Comparison of ENCODE assay signal across 1 cellular context in genomic region chr15:66692808-66693596, GRCh38.
TF ChIP-seq lines count a peak whose summit lies in the region.

No MANE protein-coding gene starts in this region.

TF ChIP-seq in HepG2, 621 proteins besides CTCF, POLR2A, EP300 and RAD21 (continued from another document):
- TF ChIP-seq, protein P1, sequence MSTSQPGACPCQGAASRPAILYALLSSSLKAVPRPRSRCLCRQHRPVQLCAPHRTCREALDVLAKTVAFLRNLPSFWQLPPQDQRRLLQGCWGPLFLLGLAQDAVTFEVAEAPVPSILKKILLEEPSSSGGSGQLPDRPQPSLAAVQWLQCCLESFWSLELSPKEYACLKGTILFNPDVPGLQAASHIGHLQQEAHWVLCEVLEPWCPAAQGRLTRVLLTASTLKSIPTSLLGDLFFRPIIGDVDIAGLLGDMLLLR (CRISPR knock-in tag; IDR thresholded peaks at IDR 0.05), result no peak
- TF ChIP-seq, protein P2, sequence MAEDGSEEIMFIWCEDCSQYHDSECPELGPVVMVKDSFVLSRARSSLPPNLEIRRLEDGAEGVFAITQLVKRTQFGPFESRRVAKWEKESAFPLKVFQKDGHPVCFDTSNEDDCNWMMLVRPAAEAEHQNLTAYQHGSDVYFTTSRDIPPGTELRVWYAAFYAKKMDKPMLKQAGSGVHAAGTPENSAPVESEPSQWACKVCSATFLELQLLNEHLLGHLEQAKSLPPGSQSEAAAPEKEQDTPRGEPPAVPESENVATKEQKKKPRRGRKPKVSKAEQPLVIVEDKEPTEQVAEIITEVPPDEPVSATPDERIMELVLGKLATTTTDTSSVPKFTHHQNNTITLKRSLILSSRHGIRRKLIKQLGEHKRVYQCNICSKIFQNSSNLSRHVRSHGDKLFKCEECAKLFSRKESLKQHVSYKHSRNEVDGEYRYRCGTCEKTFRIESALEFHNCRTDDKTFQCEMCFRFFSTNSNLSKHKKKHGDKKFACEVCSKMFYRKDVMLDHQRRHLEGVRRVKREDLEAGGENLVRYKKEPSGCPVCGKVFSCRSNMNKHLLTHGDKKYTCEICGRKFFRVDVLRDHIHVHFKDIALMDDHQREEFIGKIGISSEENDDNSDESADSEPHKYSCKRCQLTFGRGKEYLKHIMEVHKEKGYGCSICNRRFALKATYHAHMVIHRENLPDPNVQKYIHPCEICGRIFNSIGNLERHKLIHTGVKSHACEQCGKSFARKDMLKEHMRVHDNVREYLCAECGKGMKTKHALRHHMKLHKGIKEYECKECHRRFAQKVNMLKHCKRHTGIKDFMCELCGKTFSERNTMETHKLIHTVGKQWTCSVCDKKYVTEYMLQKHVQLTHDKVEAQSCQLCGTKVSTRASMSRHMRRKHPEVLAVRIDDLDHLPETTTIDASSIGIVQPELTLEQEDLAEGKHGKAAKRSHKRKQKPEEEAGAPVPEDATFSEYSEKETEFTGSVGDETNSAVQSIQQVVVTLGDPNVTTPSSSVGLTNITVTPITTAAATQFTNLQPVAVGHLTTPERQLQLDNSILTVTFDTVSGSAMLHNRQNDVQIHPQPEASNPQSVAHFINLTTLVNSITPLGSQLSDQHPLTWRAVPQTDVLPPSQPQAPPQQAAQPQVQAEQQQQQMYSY (CRISPR knock-in tag; IDR thresholded peaks at IDR 0.05), result no peak
- TF ChIP-seq SNAPC5 (CRISPR knock-in tag; IDR thresholded peaks at IDR 0.05; ENCODE audit: borderline replicate concordance), result no peak
- TF ChIP-seq USF2 (IDR thresholded peaks at IDR 0.05; ENCODE audit: low read depth, low read length), result no peak
- TF ChIP-seq USF2 (CRISPR knock-in tag; IDR thresholded peaks at IDR 0.05; ENCODE audit: borderline replicate concordance), result no peak
- TF ChIP-seq MAFF (IDR thresholded peaks at IDR 0.05; ENCODE audit: low read depth, low read length), result no peak
- TF ChIP-seq MLX (CRISPR knock-in tag; IDR thresholded peaks at IDR 0.05), result no peak
- TF ChIP-seq SMAD9 (CRISPR knock-in tag; IDR thresholded peaks at IDR 0.05), result no peak
- TF ChIP-seq, protein P3, sequence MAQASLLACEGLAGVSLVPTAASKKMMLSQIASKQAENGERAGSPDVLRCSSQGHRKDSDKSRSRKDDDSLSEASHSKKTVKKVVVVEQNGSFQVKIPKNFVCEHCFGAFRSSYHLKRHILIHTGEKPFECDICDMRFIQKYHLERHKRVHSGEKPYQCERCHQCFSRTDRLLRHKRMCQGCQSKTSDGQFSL (CRISPR knock-in tag; IDR thresholded peaks at IDR 0.05), result no peak
- no peak for TF ChIP-seq IRF9 (CRISPR knock-in tag; IDR thresholded peaks at IDR 0.05; ENCODE audit: borderline replicate concordance)
